Comparison of ENCODE assay signal across 12 cellular contexts in genomic region chr21:29105218-29105617, GRCh38. TPM values are rescaled to one million over a fixed set of nuclear protein-coding genes. Genes with fewer than 3 reads are reported as not detected.
DNase-seq lines count a peak whose midpoint lies in the region; ATAC-seq, FAIRE-seq and TF ChIP-seq lines count a peak whose summit lies in the region.
"Had no signal": no experiment of that assay in that cellular context is flagged by ENCODE, and none has a peak within 500 bp of the region (broad histone marks: within the 10 kb centered on the region; RNA-seq: fewer than 3 reads in every experiment).

No MANE protein-coding gene starts in this region.

- no peak overlapping the region for H3K4me3 Mint-ChIP-seq in activated CD8-positive, alpha-beta T cell treated with anti-CD3 and anti-CD28 coated beads, Interleukin-2, amount 10 ng/mL, durations not matched to agents 7 days and 5 days

- H3K79me2 ChIP-seq in HepG2 (ENCODE audit: insufficient read depth, low read length): no peaks in the 10 kb centered on the region

- FAIRE-seq in HepG2 (lab: Jason Lieb, UNC): no peak

- no peaks in the 10 kb centered on the region for H3K9me3 Mint-ChIP-seq in activated CD8-positive, alpha-beta T cell treated with anti-CD3 and anti-CD28 coated beads, Interleukin-2, amount 10 ng/mL, durations not matched to agents 7 days and 5 days (ENCODE audit: insufficient read depth)

- no peaks in the 10 kb centered on the region for H3K9me3 ChIP-seq in HepG2 (ENCODE audit: low read length)

- in situ Hi-C loops in brain microvascular endothelial cell (cut with HindIII; ENCODE audit: low pct_ligation_motif_present, low sequenced_read_pairs) (no loop called here), HepG2 (cut with HindIII; ENCODE audit: extremely low pct_ligation_motif_present, low pct_unique_long_range_greater_than_20kb) (no loop called here)

- H3K27me3 ChIP-seq in brain microvascular endothelial cell (replicated peaks) (no peaks in the 10 kb centered on the region), HepG2 (ENCODE audit: control insufficient read depth in 1 of 2, insufficient read depth in 2 of 2, low read length in 2 of 2) (no peaks in the 10 kb centered on the region)

- H3K4me2 ChIP-seq in HepG2 (ENCODE audit: low read depth, low read length): no peak overlapping the region

- no peak overlapping the region for H3K4me3 ChIP-seq in brain microvascular endothelial cell (ENCODE audit: low read depth, low read length)
- no peak overlapping the region for H3K4me3 ChIP-seq in HepG2 (replicated peaks in 1 of 3; ENCODE audit: insufficient read depth in 1 of 3, low read depth in 2 of 3, low read length in 3 of 3)

- no peak overlapping the region for H2AFZ ChIP-seq in HepG2 (ENCODE audit: low read length)

- no peaks in the 10 kb centered on the region for H3K36me3 ChIP-seq in brain microvascular endothelial cell (replicated peaks)
- no peaks in the 10 kb centered on the region for H3K36me3 ChIP-seq in HepG2 (replicated peaks in 1 of 2; ENCODE audit: control insufficient read depth in 1 of 2, insufficient read depth in 2 of 2, low read length in 2 of 2)

- CTCF ChIA-PET in HepG2 (lab: Yijun Ruan, JAX; ENCODE audit: low intra/inter-chr PET ratio, low total read pairs): no interaction called here
- CTCF ChIA-PET in activated CD8-positive, alpha-beta T cell treated with anti-CD3 and anti-CD28 coated beads, Interleukin-2, amount 10 ng/mL, durations not matched to agents 7 days and 5 days (lab: Charles Lee): interaction anchor here (1.0 to 1.5 kb wide), 2 partner anchors 9 to 33 kb away, joined by 4 read pairs; no protein-coding TSS in a partner anchor

- BruUV-seq in HepG2 (replicated peaks; lab: Mats Ljungman, UMichigan): no TSS peak

- H3K27me3 Mint-ChIP-seq in activated CD8-positive, alpha-beta T cell treated with anti-CD3 and anti-CD28 coated beads, Interleukin-2, amount 10 ng/mL, durations not matched to agents 7 days and 5 days (ENCODE audit: low read depth): no peaks in the 10 kb centered on the region

- no peaks in the 10 kb centered on the region for H4K20me1 ChIP-seq in HepG2 (ENCODE audit: insufficient read depth, low read length)

- H3K36me3 Mint-ChIP-seq in activated CD8-positive, alpha-beta T cell treated with anti-CD3 and anti-CD28 coated beads, Interleukin-2, amount 10 ng/mL, durations not matched to agents 7 days and 5 days (ENCODE audit: low read depth): no peaks in the 10 kb centered on the region

- H3K4me1 Mint-ChIP-seq in activated CD8-positive, alpha-beta T cell treated with anti-CD3 and anti-CD28 coated beads, Interleukin-2, amount 10 ng/mL, durations not matched to agents 7 days and 5 days (ENCODE audit: low read depth): no peaks in the 10 kb centered on the region

- DNase-seq in AG20443 (ENCODE audit: low spot score) (peak; percentile 25), M059J (ENCODE audit: low read depth) (peak; percentile 83), brain microvascular endothelial cell (peak; percentile 64), HepG2 (ENCODE audit: low spot score) (peak; percentile 8), SKM-1 (lab: John Stamatoyannopoulos, UW; ENCODE audit: unreplicated experiment) (no peak)
- DNase-seq in activated CD8-positive, alpha-beta T cell treated with anti-CD3 and anti-CD28 coated beads, Interleukin-2, amount 10 ng/mL, durations not matched to agents 7 days and 5 days: no peak
- DNase-seq in stimulated activated CD8-positive, alpha-beta memory T cell treated with anti-CD3 and anti-CD28 coated beads, Interleukin-4, amount 100 ng/mL, for 48 hours: no peak
- DNase-seq: activated CD4-positive, alpha-beta T cell treated with anti-CD3 and anti-CD28 coated beads, Interleukin-2, amount 50 U/mL, for 1 hour; NCI-H1436; posterior cingulate gyrus; T-helper 1 cell had no signal

- H3K27ac ChIP-seq in brain microvascular endothelial cell: no peak overlapping the region
- H3K27ac ChIP-seq in HepG2 (ENCODE audit: extremely low read length, insufficient read depth, low read length): no peak overlapping the region

- no peak for TF ChIP-seq EP300 in HepG2 (IDR thresholded peaks at IDR 0.05; ENCODE audit: low read depth in 2 of 2, low read length in 2 of 2)
- TF ChIP-seq EP300 in HepG2 (CRISPR knock-in tag; IDR thresholded peaks at IDR 0.05; ENCODE audit: borderline replicate concordance): no peak

- peaks cover 10% of the 10 kb centered on the region for H3K4me1 ChIP-seq in HepG2 (ENCODE audit: insufficient read depth, low read length)

- H3K9ac ChIP-seq in HepG2 (ENCODE audit: insufficient read depth, low read depth, low read length): no peak overlapping the region

- no peak for TF ChIP-seq POLR2A in HepG2 (IDR thresholded peaks at IDR 0.05; ENCODE audit: insufficient read depth in 1 of 2, low read depth in 2 of 2, low read length in 2 of 2)

- TF ChIP-seq RAD21 in HepG2 (CRISPR knock-in tag; IDR thresholded peaks at IDR 0.05): no peak

- WGBS in HepG2 (ENCODE audit: low lambda C conversion rate): 13% methylated on average over 3 of the region's 3 CpGs

- TF ChIP-seq CTCF in brain microvascular endothelial cell (IDR thresholded peaks at IDR 0.05; ENCODE audit: low read depth, low read length, missing control alignments) (no peak), HepG2 (CRISPR knock-in tag; IDR thresholded peaks at IDR 0.05) (no peak)

- ATAC-seq in HepG2 (peak; percentile 44), GM21723 (IDR thresholded peaks at IDR 0.05; ENCODE audit: unreplicated experiment) (no peak)
- no peak for ATAC-seq in activated CD8-positive, alpha-beta T cell treated with anti-CD3 and anti-CD28 coated beads, Interleukin-2, amount 10 ng/mL, durations not matched to agents 7 days and 5 days

- POLR2A ChIA-PET in HepG2 (lab: Yijun Ruan, JAX): no interaction called here
- POLR2A ChIA-PET in activated CD8-positive, alpha-beta T cell treated with anti-CD3 and anti-CD28 coated beads, Interleukin-2, amount 10 ng/mL, durations not matched to agents 7 days and 5 days (lab: Charles Lee): interaction anchor here (0.9 to 1.7 kb wide), 2 partner anchors 10 to 32 kb away, joined by 3 read pairs; partner anchors contain the start of gene CCT8

- intact Hi-C loops in HepG2 (cut with micrococcal nuclease; ENCODE audit: unreplicated experiment): no loop called here

- H3K27ac Mint-ChIP-seq in activated CD8-positive, alpha-beta T cell treated with anti-CD3 and anti-CD28 coated beads, Interleukin-2, amount 10 ng/mL, durations not matched to agents 7 days and 5 days: no peak overlapping the region

RNA-seq across cellular contexts. Expression of gene MAP3K7CL, which starts 25.2 kb away (rescaled TPM):
- total RNA-seq in M059J (2014; rRNA removed; shearing (Covaris generic)): 10.7 and 14.0 TPM in 2 replicates
- total RNA-seq in HepG2 (2016; rRNA removed; fragmentation: Illumina TruSeq; extraction: Trizol): 0.15 TPM in 1 of 2 replicates, not detected in the other
- total RNA-seq in HepG2 (2016; cell fraction: cytosol; rRNA removed; fragmentation: Illumina TruSeq; extraction: Trizol; ENCODE audit: low read depth): not detected in 2 replicates
- 0.37 TPM in 1 of 2 replicates, not detected in the other for total RNA-seq in HepG2 (2016; cell fraction: insoluble cytoplasmic fraction; rRNA removed; fragmentation: Illumina TruSeq; extraction: Trizol)
- total RNA-seq in HepG2 (2016; cell fraction: membrane; rRNA removed; fragmentation: Illumina TruSeq; extraction: Trizol): not detected in 2 replicates
- not detected in 2 replicates for total RNA-seq in HepG2 (2016; cell fraction: nucleus; rRNA removed; fragmentation: Illumina TruSeq; extraction: Trizol)
- 0.04 TPM in 1 of 2 replicates, not detected in the other for polyA plus RNA-seq in HepG2 (2011; rRNA removed)
- 0.04 TPM in 1 of 2 replicates, not detected in the other for polyA plus RNA-seq in HepG2 (2011; cell fraction: cytosol; rRNA removed)
- not detected in 2 replicates for polyA plus RNA-seq in HepG2 (2011; cell fraction: nucleus; rRNA removed)
- not detected in 2 replicates for polyA plus RNA-seq in HepG2 (2012)
- 0.18 TPM in 1 of 2 replicates, not detected in the other for polyA plus RNA-seq in HepG2 (2016; cell fraction: cytosol; fragmentation: Illumina TruSeq; extraction: Trizol; ENCODE audit: low read depth)
- not detected in 2 replicates for polyA plus RNA-seq in HepG2 (2016; cell fraction: insoluble cytoplasmic fraction; fragmentation: Illumina TruSeq; extraction: Trizol; ENCODE audit: low read depth)
- 0.13 and 0.19 TPM in 2 replicates for polyA plus RNA-seq in HepG2 (2016; cell fraction: membrane; fragmentation: Illumina TruSeq; extraction: Trizol; ENCODE audit: low read depth)
- not detected in 2 replicates for polyA plus RNA-seq in HepG2 (2016; cell fraction: nucleus; fragmentation: Illumina TruSeq; extraction: Trizol; ENCODE audit: insufficient read depth, low read depth)
- polyA minus RNA-seq in HepG2 (2011; rRNA and poly(A)+ RNA removed; ENCODE audit: low replicate concordance): 5.5 TPM in 1 of 2 replicates, not detected in the other
- not detected in 2 replicates for polyA minus RNA-seq in HepG2 (2011; cell fraction: cytosol; rRNA and poly(A)+ RNA removed)
- not detected in 2 replicates for polyA minus RNA-seq in HepG2 (2011; cell fraction: nucleus; rRNA and poly(A)+ RNA removed)
- 1 to 10 TPM; 3.4 to 4.4 TPM for total RNA-seq in activated CD8-positive, alpha-beta T cell treated with anti-CD3 and anti-CD28 coated beads, Interleukin-2, amount 10 ng/mL, durations not matched to agents 7 days and 5 days

RNA-seq across cellular contexts. Expression of gene CCT8, which starts 31.8 kb away (rescaled TPM):
- total RNA-seq in M059J (2014; rRNA removed; shearing (Covaris generic)): 412 and 437 TPM in 2 replicates
- total RNA-seq in HepG2 (2016; rRNA removed; fragmentation: Illumina TruSeq; extraction: Trizol): 325 and 538 TPM in 2 replicates
- total RNA-seq in HepG2 (2016; cell fraction: cytosol; rRNA removed; fragmentation: Illumina TruSeq; extraction: Trizol; ENCODE audit: low read depth): 81.4 and 96.3 TPM in 2 replicates
- total RNA-seq in HepG2 (2016; cell fraction: insoluble cytoplasmic fraction; rRNA removed; fragmentation: Illumina TruSeq; extraction: Trizol): 336 and 530 TPM in 2 replicates
- total RNA-seq in HepG2 (2016; cell fraction: membrane; rRNA removed; fragmentation: Illumina TruSeq; extraction: Trizol): 134 and 165 TPM in 2 replicates
- total RNA-seq in HepG2 (2016; cell fraction: nucleus; rRNA removed; fragmentation: Illumina TruSeq; extraction: Trizol): 137 and 155 TPM in 2 replicates
- polyA plus RNA-seq in HepG2 (2011; rRNA removed): 87.0 and 127 TPM in 2 replicates
- 80.0 and 97.4 TPM in 2 replicates for polyA plus RNA-seq in HepG2 (2011; cell fraction: cytosol; rRNA removed)
- 53.9 and 70.6 TPM in 2 replicates for polyA plus RNA-seq in HepG2 (2011; cell fraction: nucleus; rRNA removed)
- polyA plus RNA-seq in HepG2 (2012): 174 and 217 TPM in 2 replicates
- 45.9 and 52.2 TPM in 2 replicates for polyA plus RNA-seq in HepG2 (2016; cell fraction: cytosol; fragmentation: Illumina TruSeq; extraction: Trizol; ENCODE audit: low read depth)
- polyA plus RNA-seq in HepG2 (2016; cell fraction: insoluble cytoplasmic fraction; fragmentation: Illumina TruSeq; extraction: Trizol; ENCODE audit: low read depth): 406 and 427 TPM in 2 replicates
- polyA plus RNA-seq in HepG2 (2016; cell fraction: membrane; fragmentation: Illumina TruSeq; extraction: Trizol; ENCODE audit: low read depth): 80.8 and 98.2 TPM in 2 replicates
- 196 and 213 TPM in 2 replicates for polyA plus RNA-seq in HepG2 (2016; cell fraction: nucleus; fragmentation: Illumina TruSeq; extraction: Trizol; ENCODE audit: insufficient read depth, low read depth)
- polyA minus RNA-seq in HepG2 (2011; rRNA and poly(A)+ RNA removed; ENCODE audit: low replicate concordance): 56.7 and 122 TPM in 2 replicates
- polyA minus RNA-seq in HepG2 (2011; cell fraction: cytosol; rRNA and poly(A)+ RNA removed): 110 and 112 TPM in 2 replicates
- polyA minus RNA-seq in HepG2 (2011; cell fraction: nucleus; rRNA and poly(A)+ RNA removed): 74.0 and 108 TPM in 2 replicates
- total RNA-seq in activated CD8-positive, alpha-beta T cell treated with anti-CD3 and anti-CD28 coated beads, Interleukin-2, amount 10 ng/mL, durations not matched to agents 7 days and 5 days: 100 to 1,000 TPM; 243 to 246 TPM

Comparison
In these comparisons a context has a peak if more than half of its experiments do, and no peak if none do; other contexts are left out.
1. DNase-seq: peak in AG20443 (single experiment), M059J (single experiment), brain microvascular endothelial cell (single experiment) and HepG2 (single experiment); none in SKM-1 (single experiment), activated CD8-positive, alpha-beta T cell treated with anti-CD3 and anti-CD28 coated beads, Interleukin-2, amount 10 ng/mL, durations not matched to agents 7 days and 5 days (single experiment) and stimulated activated CD8-positive, alpha-beta memory T cell treated with anti-CD3 and anti-CD28 coated beads, Interleukin-4, amount 100 ng/mL, for 48 hours (single experiment).